Comparison of ENCODE assay signal across 27 cellular contexts in genomic region chr17:44722254-44722653, GRCh38.
"Had no signal": no experiment of that assay in that cellular context is flagged by ENCODE, and none has a peak within 500 bp of the region (broad histone marks: within the 10 kb centered on the region; RNA-seq: fewer than 3 reads in every experiment).

No MANE protein-coding gene starts in this region.

- DNase-seq: activated CD4-positive, alpha-beta memory T cell treated with anti-CD3 and anti-CD28 coated beads, Interleukin-2, amount 10 ng/mL, durations not matched to agents 7 days and 5 days; activated CD4-positive, alpha-beta T cell treated with anti-CD3 and anti-CD28 coated beads for 1 hour; activated CD4-positive, alpha-beta T cell treated with anti-CD3 and anti-CD28 coated beads for 4 hours; activated CD4-positive, alpha-beta T cell treated with anti-CD3 and anti-CD28 coated beads, Interleukin-2, amount 10 ng/mL, durations not matched to agents 7 days and 5 days; activated CD4-positive, alpha-beta T cell treated with anti-CD3 and anti-CD28 coated beads, Interleukin-2, amount 50 U/mL, for 4 hours; activated CD8-positive, alpha-beta memory T cell treated with anti-CD3 and anti-CD28 coated beads, Interleukin-2, amount 50 U/mL, for 48 hours; activated gamma-delta T cell; activated naive CD4-positive, alpha-beta T cell; activated naive CD4-positive, alpha-beta T cell treated with anti-CD3 and anti-CD28 coated beads, Interleukin-2, amount 50 U/mL, for 16 hours; activated T-cell treated with anti-CD3 and anti-CD28 coated beads for 4 hours; activated T-cell treated with anti-CD3 and anti-CD28 coated beads, Interleukin-2, amount 50 U/mL, for 24 hours; activated T-cell treated with anti-CD3 and anti-CD28 coated beads, Interleukin-2, amount 50 U/mL, for 72 hours; adrenal gland; amygdala; aorta; body of pancreas; caudate nucleus; colonic mucosa; effector CD8-positive, alpha-beta T cell; foreskin fibroblast; heart left ventricle; T-helper 1 cell; T-helper 17 cell; T1000 had no signal

- H3K4me1 Mint-ChIP-seq: activated CD4-positive, alpha-beta memory T cell treated with anti-CD3 and anti-CD28 coated beads, Interleukin-2, amount 10 ng/mL, durations not matched to agents 7 days and 5 days; activated CD4-positive, alpha-beta T cell treated with anti-CD3 and anti-CD28 coated beads, Interleukin-2, amount 10 ng/mL, durations not matched to agents 7 days and 5 days; T-helper 17 cell had no signal

- H3K4me3 ChIP-seq: adrenal gland, body of pancreas, colonic mucosa, heart left ventricle had no signal

- H3K27me3 ChIP-seq: adrenal gland, body of pancreas, colonic mucosa, heart left ventricle had no signal

- H3K27ac ChIP-seq: adrenal gland, body of pancreas, colonic mucosa, heart left ventricle had no signal

- H3K4me1 ChIP-seq: adrenal gland, body of pancreas, colonic mucosa, heart left ventricle had no signal

- H3K36me3 ChIP-seq: adrenal gland, colonic mucosa had no signal

- H3K27me3 Mint-ChIP-seq: activated CD4-positive, alpha-beta memory T cell treated with anti-CD3 and anti-CD28 coated beads, Interleukin-2, amount 10 ng/mL, durations not matched to agents 7 days and 5 days; activated CD4-positive, alpha-beta T cell treated with anti-CD3 and anti-CD28 coated beads, Interleukin-2, amount 10 ng/mL, durations not matched to agents 7 days and 5 days; activated naive CD8-positive, alpha-beta T cell; activated T-cell treated with anti-CD3 and anti-CD28 coated beads, Interleukin-2, amount 50 U/mL, for 24 hours; T-helper 17 cell had no signal

- H3K27ac Mint-ChIP-seq: activated CD4-positive, alpha-beta memory T cell treated with anti-CD3 and anti-CD28 coated beads, Interleukin-2, amount 10 ng/mL, durations not matched to agents 7 days and 5 days; activated CD4-positive, alpha-beta T cell treated with anti-CD3 and anti-CD28 coated beads, Interleukin-2, amount 10 ng/mL, durations not matched to agents 7 days and 5 days; activated naive CD8-positive, alpha-beta T cell; activated T-cell treated with anti-CD3 and anti-CD28 coated beads, Interleukin-2, amount 50 U/mL, for 24 hours; activated T-cell treated with anti-CD3 and anti-CD28 coated beads, Interleukin-2, amount 50 U/mL, for 72 hours; T-helper 17 cell; T-helper 2 cell treated with Interferon-gamma antibody and Interleukin-4, amounts not matched to agents 5 μg/mL and 100 μg/mL, for 36 hours had no signal

- H3K4me3 Mint-ChIP-seq: activated CD4-positive, alpha-beta memory T cell treated with anti-CD3 and anti-CD28 coated beads, Interleukin-2, amount 10 ng/mL, durations not matched to agents 7 days and 5 days; activated CD4-positive, alpha-beta T cell treated with anti-CD3 and anti-CD28 coated beads, Interleukin-2, amount 10 ng/mL, durations not matched to agents 7 days and 5 days; activated naive CD8-positive, alpha-beta T cell; activated T-cell treated with anti-CD3 and anti-CD28 coated beads, Interleukin-2, amount 50 U/mL, for 24 hours; activated T-cell treated with anti-CD3 and anti-CD28 coated beads, Interleukin-2, amount 50 U/mL, for 72 hours; T-helper 17 cell; T-helper 2 cell treated with Interferon-gamma antibody and Interleukin-4, amounts not matched to agents 5 μg/mL and 100 μg/mL, for 36 hours had no signal

- H3K9me3 Mint-ChIP-seq: activated CD4-positive, alpha-beta memory T cell treated with anti-CD3 and anti-CD28 coated beads, Interleukin-2, amount 10 ng/mL, durations not matched to agents 7 days and 5 days; activated CD4-positive, alpha-beta T cell treated with anti-CD3 and anti-CD28 coated beads, Interleukin-2, amount 10 ng/mL, durations not matched to agents 7 days and 5 days; activated T-cell treated with anti-CD3 and anti-CD28 coated beads, Interleukin-2, amount 50 U/mL, for 24 hours; activated T-cell treated with anti-CD3 and anti-CD28 coated beads, Interleukin-2, amount 50 U/mL, for 72 hours; T-helper 2 cell treated with Interferon-gamma antibody and Interleukin-4, amounts not matched to agents 5 μg/mL and 100 μg/mL, for 36 hours had no signal

- H3K9me3 ChIP-seq: adrenal gland, body of pancreas, colonic mucosa, heart left ventricle had no signal

- ATAC-seq: activated T-cell treated with anti-CD3 and anti-CD28 coated beads, Interleukin-2, amount 50 U/mL, for 72 hours; body of pancreas; esophagus mucosa; heart left ventricle; T-helper 17 cell had no signal
